ENCODE assay signal across 20 cellular contexts in genomic region chr12:113289361-113289760, GRCh38.
"Had no signal": no experiment of that assay in that cellular context is flagged by ENCODE, and none has a peak within 500 bp of the region (broad histone marks: within the 10 kb centered on the region; RNA-seq: fewer than 3 reads in every experiment).

No MANE protein-coding gene starts in this region.

- H3K4me3 ChIP-seq: colonic mucosa, dorsolateral prefrontal cortex, esophagus muscularis mucosa, gastrocnemius medialis, testis, uterus had no signal

- H3K9me3 Mint-ChIP-seq: activated T-helper 17 cell treated with anti-CD3 and anti-CD28 coated beads, Interleukin-2, amount 50 U/mL, for 72 hours; central memory CD8-positive, alpha-beta T cell; effector memory CD8-positive, alpha-beta T cell; natural killer cell treated with Interleukin-12 subunit alpha and Interleukin-12 subunit beta and Interleukin-15 and Interleukin-18, amount 100 ng/mL, for 72 hours; stimulated activated effector memory CD8-positive, alpha-beta T cell treated with anti-CD3 and anti-CD28 coated beads, Interleukin-12 subunit alpha, Interleukin-12 subunit beta, amount 100 ng/mL, for 72 hours; WTC11 had no signal

- H3K9ac ChIP-seq: parathyroid adenoma had no signal

- H3K27me3 ChIP-seq: colonic mucosa, dorsolateral prefrontal cortex, esophagus muscularis mucosa, gastrocnemius medialis, testis, uterus had no signal

- H2AFZ ChIP-seq: parathyroid adenoma had no signal

- H3K9me3 ChIP-seq: colonic mucosa, esophagus muscularis mucosa, gastrocnemius medialis, testis, uterus had no signal

- H3K4me3 Mint-ChIP-seq: activated T-helper 17 cell treated with anti-CD3 and anti-CD28 coated beads, Interleukin-2, amount 50 U/mL, for 72 hours; central memory CD8-positive, alpha-beta T cell; effector memory CD8-positive, alpha-beta T cell; natural killer cell treated with Interleukin-12 subunit alpha and Interleukin-12 subunit beta and Interleukin-15 and Interleukin-18, amount 100 ng/mL, for 72 hours; stimulated activated effector memory CD8-positive, alpha-beta T cell treated with anti-CD3 and anti-CD28 coated beads, Interleukin-12 subunit alpha, Interleukin-12 subunit beta, amount 100 ng/mL, for 72 hours; WTC11 had no signal

- H3K27ac ChIP-seq: colonic mucosa, dorsolateral prefrontal cortex, esophagus muscularis mucosa, parathyroid adenoma, testis, uterus had no signal

- H3K36me3 Mint-ChIP-seq: natural killer cell treated with Interleukin-12 subunit alpha and Interleukin-12 subunit beta and Interleukin-15 and Interleukin-18, amount 100 ng/mL, for 72 hours had no signal

- H3K36me3 ChIP-seq: uterus had no signal

- H3K27ac Mint-ChIP-seq: activated T-helper 17 cell treated with anti-CD3 and anti-CD28 coated beads, Interleukin-2, amount 50 U/mL, for 72 hours; stimulated activated effector memory CD8-positive, alpha-beta T cell treated with anti-CD3 and anti-CD28 coated beads, Interleukin-12 subunit alpha, Interleukin-12 subunit beta, amount 100 ng/mL, for 72 hours; WTC11 had no signal

- DNase-seq: activated naive CD4-positive, alpha-beta T cell; colonic mucosa; dorsolateral prefrontal cortex; effector memory CD8-positive, alpha-beta T cell; gastrocnemius medialis; hippocampal formation; midbrain; stimulated activated CD4-positive, alpha-beta T cell treated with anti-CD3 and anti-CD28 coated beads, Interleukin-1b, Interleukin-23, amount 100 ng/mL, for 48 hours; T1000; testis; trophoblast cell; uterus had no signal

- H3K4me1 ChIP-seq: colonic mucosa, esophagus muscularis mucosa, gastrocnemius medialis, uterus had no signal

- ATAC-seq: activated T-helper 17 cell treated with anti-CD3 and anti-CD28 coated beads, Interleukin-2, amount 50 U/mL, for 72 hours; effector memory CD8-positive, alpha-beta T cell; gastrocnemius medialis; natural killer cell treated with Interleukin-12 subunit alpha and Interleukin-12 subunit beta and Interleukin-15 and Interleukin-18, amount 100 ng/mL, for 72 hours; right cardiac atrium; stimulated activated effector memory CD8-positive, alpha-beta T cell treated with anti-CD3 and anti-CD28 coated beads, Interleukin-12 subunit alpha, Interleukin-12 subunit beta, amount 100 ng/mL, for 72 hours; WTC11 had no signal

- H3K27me3 Mint-ChIP-seq: activated T-helper 17 cell treated with anti-CD3 and anti-CD28 coated beads, Interleukin-2, amount 50 U/mL, for 72 hours; central memory CD8-positive, alpha-beta T cell; effector memory CD8-positive, alpha-beta T cell; natural killer cell treated with Interleukin-12 subunit alpha and Interleukin-12 subunit beta and Interleukin-15 and Interleukin-18, amount 100 ng/mL, for 72 hours had no signal

- H3K4me1 Mint-ChIP-seq: central memory CD8-positive, alpha-beta T cell; stimulated activated effector memory CD8-positive, alpha-beta T cell treated with anti-CD3 and anti-CD28 coated beads, Interleukin-12 subunit alpha, Interleukin-12 subunit beta, amount 100 ng/mL, for 72 hours had no signal
